Comparison of ENCODE assay signal across 10 cellular contexts in the genomic region with DNA sequence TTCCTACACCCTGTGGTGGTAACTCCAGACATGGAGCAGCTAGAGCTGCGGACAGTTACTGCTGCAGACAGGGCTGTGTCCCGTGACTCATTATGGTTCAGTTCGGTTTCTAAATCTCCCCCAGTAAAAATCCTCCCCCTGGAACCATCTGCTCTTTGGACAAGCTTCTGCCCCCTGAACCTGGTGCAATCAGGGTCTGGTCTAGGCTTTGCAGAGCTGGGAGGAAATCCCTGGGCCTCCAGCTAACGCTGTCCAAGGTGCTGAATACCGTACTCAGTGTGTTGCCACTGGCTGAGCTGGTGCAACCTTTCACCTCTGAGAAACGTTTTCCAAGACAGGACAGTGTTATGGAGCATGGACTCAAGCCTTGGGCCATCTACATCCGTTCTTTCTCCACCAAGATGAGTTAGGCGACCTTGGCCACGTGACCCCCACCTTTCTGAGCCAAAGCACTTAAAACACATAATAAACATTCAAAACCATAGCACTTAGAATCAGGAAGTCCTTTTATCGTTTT.
A peak's percentile ranks its signal among the peaks of the same experiment; 100 is the strongest.
DNase-seq lines count a peak whose midpoint lies in the region; ATAC-seq and TF ChIP-seq lines count a peak whose summit lies in the region.
"Had no signal": no experiment of that assay in that cellular context is flagged by ENCODE, and none has a peak within 500 bp of the region (broad histone marks: within the 10 kb centered on the region; RNA-seq: fewer than 3 reads in every experiment).

No MANE protein-coding gene starts in this region.

- no peaks in the 10 kb centered on the region for H3K36me3 ChIP-seq in HEK293 (ENCODE audit: control insufficient read depth in 2 of 2, insufficient read depth in 1 of 2, low read length in 2 of 2)

- no peaks in the 10 kb centered on the region; the same call in 1 of the 2 replicates for H3K9me3 ChIP-seq in HEK293 (ENCODE audit: control insufficient read depth, insufficient read depth, low read depth, low read length)

- in situ Hi-C loops in astrocyte of the spinal cord (cut with HindIII; ENCODE audit: low sequenced_read_pairs): no loop called here
- in situ Hi-C loops in GM13977 (cut with MboI; ENCODE audit: low pct_unique_long_range_greater_than_20kb, low sequenced_read_pairs, unreplicated experiment): no loop called here

- TF ChIP-seq CTCF in HEK293 (tag by site-specific recombination; IDR thresholded peaks at IDR 0.05) (no peak), astrocyte of the spinal cord (IDR thresholded peaks at IDR 0.05; ENCODE audit: low read depth, low read length) (no peak), GM13977 (IDR thresholded peaks at IDR 0.05; ENCODE audit: extremely low read depth, insufficient read depth, missing control alignments) (no peak)

- peak; percentile 32 for DNase-seq in NCI-H226
- peak; percentile 43 for DNase-seq in astrocyte of the spinal cord (ENCODE audit: low read depth, low spot score)
- DNase-seq in mucosa of gallbladder (ENCODE audit: low spot score): peak; percentile 21
- DNase-seq in kidney glomerular epithelial cell (lab: John Stamatoyannopoulos, UW): no peak
- no peak for DNase-seq in GM13977 (ENCODE audit: low spot score)
- DNase-seq: right cardiac atrium had no signal

- CTCF ChIA-PET in HEK293 (lab: Yijun Ruan, JAX): interaction anchor here (0.6 kb wide), 1 partner anchor 105 kb away, joined by 3 read pairs; no protein-coding TSS in a partner anchor

- POLR2A ChIA-PET in HEK293 (lab: Yijun Ruan, JAX): no interaction called here

- no peak for ATAC-seq in HG03342 (IDR thresholded peaks at IDR 0.05; ENCODE audit: unreplicated experiment)
- ATAC-seq: right cardiac atrium had no signal

- H3K27ac ChIP-seq in HEK293 (ENCODE audit: extremely low read depth, low read depth, low read length): no peak overlapping the region
- H3K27ac ChIP-seq: heart left ventricle, suprapubic skin had no signal

- H3K4me1 ChIP-seq in HEK293 (ENCODE audit: control insufficient read depth, insufficient read depth, low read length): no peaks in the 10 kb centered on the region
- H3K4me1 ChIP-seq: heart left ventricle, suprapubic skin had no signal

- no peak overlapping the region for H3K4me3 ChIP-seq in HEK293 (ENCODE audit: low read depth, low read length)
- H3K4me3 ChIP-seq in astrocyte of the spinal cord (ENCODE audit: low read depth, low read length): no peak overlapping the region
- H3K4me3 ChIP-seq: heart left ventricle, suprapubic skin had no signal

TF ChIP-seq in HEK293, 187 proteins besides CTCF, POLR2A, EP300 and RAD21:
- no peak for TF ChIP-seq ZNF473 (tag by site-specific recombination; IDR thresholded peaks at IDR 0.05)
- TF ChIP-seq REST (tag by site-specific recombination; IDR thresholded peaks at IDR 0.05): peak; percentile 96
TF ChIP-seq in HEK293: peak in this region for 1.

Comparison
In these comparisons a context has a peak if more than half of its experiments do, and no peak if none do; other contexts are left out.
1. DNase-seq: peak in NCI-H226 (single experiment), astrocyte of the spinal cord (single experiment) and mucosa of gallbladder (single experiment); none in kidney glomerular epithelial cell (single experiment) and GM13977 (single experiment).